Comparison of ENCODE assay signal across 8 cellular contexts in genomic region chr10:116848032-116848911, GRCh38. TPM values are rescaled to one million over a fixed set of nuclear protein-coding genes. Genes with fewer than 3 reads are reported as not detected.
DNase-seq lines count a peak whose midpoint lies in the region; ATAC-seq and TF ChIP-seq lines count a peak whose summit lies in the region.

No MANE protein-coding gene starts in this region.

- H3K4me3 ChIP-seq in iPS-11a (ENCODE audit: low read depth, low read length) (peak overlapping the region; percentile 75), stomach smooth muscle (ENCODE audit: low read length in 2 of 2) (peak overlapping the region; percentile 88 to 93)

- CTCF ChIA-PET in activated CD8-positive, alpha-beta memory T cell treated with anti-CD3 and anti-CD28 coated beads, Interleukin-2, amount 10 ng/mL, durations not matched to agents 7 days and 5 days (lab: Charles Lee), result no interaction called here

- TF ChIP-seq CTCF in CD14-positive monocyte (IDR thresholded peaks at IDR 0.05), result no peak

- H3K9ac ChIP-seq in stomach smooth muscle (ENCODE audit: low read length in 2 of 2), result peak overlapping the region; percentile 78 to 87

- H3K36me3 ChIP-seq in stomach smooth muscle (ENCODE audit: control insufficient read depth in 2 of 2, insufficient read depth in 2 of 2, low read length in 2 of 2), result no peaks in the 10 kb centered on the region

- DNase-seq in CD14-positive monocyte (ENCODE audit: low spot score) (no peak), T-helper 17 cell (no peak)
- no peak for DNase-seq in effector CD8-positive, alpha-beta T cell (lab: John Stamatoyannopoulos, UW)
- no peak for DNase-seq in activated CD8-positive, alpha-beta memory T cell treated with anti-CD3 and anti-CD28 coated beads, Interleukin-2, amount 10 ng/mL, durations not matched to agents 7 days and 5 days

- ATAC-seq in GM18873 (IDR thresholded peaks at IDR 0.05; ENCODE audit: low FRiP score, unreplicated experiment) (peak; percentile 79), HG03045 (IDR thresholded peaks at IDR 0.05; ENCODE audit: unreplicated experiment) (peak; percentile 68), T-helper 17 cell (peak; percentile 88)
- no peak for ATAC-seq in activated CD8-positive, alpha-beta memory T cell treated with anti-CD3 and anti-CD28 coated beads, Interleukin-2, amount 10 ng/mL, durations not matched to agents 7 days and 5 days

- no peaks in the 10 kb centered on the region for H3K27me3 ChIP-seq in stomach smooth muscle (ENCODE audit: control insufficient read depth in 1 of 2, insufficient read depth in 2 of 2, low read length in 2 of 2)

- H3K27me3 Mint-ChIP-seq in CD14-positive monocyte (ENCODE audit: low read depth in 3 of 3) (peaks cover 57 to 64% (median 59%) of the 10 kb centered on the region in 3 donors), T-helper 17 cell (peaks cover 54% of the 10 kb centered on the region)
- peaks cover 42% of the 10 kb centered on the region for H3K27me3 Mint-ChIP-seq in activated CD8-positive, alpha-beta memory T cell treated with anti-CD3 and anti-CD28 coated beads, Interleukin-2, amount 10 ng/mL, durations not matched to agents 7 days and 5 days

- H3K36me3 Mint-ChIP-seq in CD14-positive monocyte, result no peaks in the 10 kb centered on the region
- peaks cover 12% of the 10 kb centered on the region for H3K36me3 Mint-ChIP-seq in T-helper 17 cell (ENCODE audit: low read depth)
- H3K36me3 Mint-ChIP-seq in activated CD8-positive, alpha-beta memory T cell treated with anti-CD3 and anti-CD28 coated beads, Interleukin-2, amount 10 ng/mL, durations not matched to agents 7 days and 5 days, result no peaks in the 10 kb centered on the region

- H3K27ac ChIP-seq in stomach smooth muscle (ENCODE audit: low read length), result no peak overlapping the region

- H3K27ac Mint-ChIP-seq in CD14-positive monocyte, result peak overlapping the region in 2 of 7 donors; percentile 22 to 72
- H3K27ac Mint-ChIP-seq in T-helper 17 cell, result peak overlapping the region; percentile 79
- H3K27ac Mint-ChIP-seq in activated CD8-positive, alpha-beta memory T cell treated with anti-CD3 and anti-CD28 coated beads, Interleukin-2, amount 10 ng/mL, durations not matched to agents 7 days and 5 days, result no peak overlapping the region

- H3K9me3 ChIP-seq in T-helper 17 cell (ENCODE audit: control insufficient read depth, low read length, poor library complexity, severe bottlenecking) (no peaks in the 10 kb centered on the region), stomach smooth muscle (ENCODE audit: control insufficient read depth in 2 of 2, low read length in 2 of 2) (no peaks in the 10 kb centered on the region)

- peak overlapping the region; percentile 32 to 88 for H3K4me3 Mint-ChIP-seq in CD14-positive monocyte
- peak overlapping the region; percentile 78 for H3K4me3 Mint-ChIP-seq in T-helper 17 cell
- no peak overlapping the region for H3K4me3 Mint-ChIP-seq in activated CD8-positive, alpha-beta memory T cell treated with anti-CD3 and anti-CD28 coated beads, Interleukin-2, amount 10 ng/mL, durations not matched to agents 7 days and 5 days

- intact Hi-C loops in CD14-positive monocyte (cut with micrococcal nuclease), result no loop called here

- peaks cover 24% of the 10 kb centered on the region for H3K4me1 Mint-ChIP-seq in CD14-positive monocyte
- peaks cover 9% of the 10 kb centered on the region for H3K4me1 Mint-ChIP-seq in T-helper 17 cell
- H3K4me1 Mint-ChIP-seq in activated CD8-positive, alpha-beta memory T cell treated with anti-CD3 and anti-CD28 coated beads, Interleukin-2, amount 10 ng/mL, durations not matched to agents 7 days and 5 days, result no peaks in the 10 kb centered on the region

- H3K4me1 ChIP-seq in stomach smooth muscle (ENCODE audit: control insufficient read depth, insufficient read depth, low read length), result peaks cover 10% of the 10 kb centered on the region

- H3K9me3 Mint-ChIP-seq in CD14-positive monocyte, result peaks cover 0 to 7% (median 3%) of the 10 kb centered on the region in 7 donors
- no peaks in the 10 kb centered on the region for H3K9me3 Mint-ChIP-seq in activated CD8-positive, alpha-beta memory T cell treated with anti-CD3 and anti-CD28 coated beads, Interleukin-2, amount 10 ng/mL, durations not matched to agents 7 days and 5 days (ENCODE audit: low read depth)

RNA-seq across cellular contexts. Expression of gene ENO4, which starts 1.0 kb away (rescaled TPM):
- not detected for polyA plus RNA-seq in CD14-positive monocyte
- not detected for total RNA-seq in T-helper 17 cell
- total RNA-seq in activated CD8-positive, alpha-beta memory T cell treated with anti-CD3 and anti-CD28 coated beads, Interleukin-2, amount 10 ng/mL, durations not matched to agents 7 days and 5 days, result not detected
